In genomic region chr1:165883056-165883455, GRCh38 we compare ENCODE assay signal across 16 cellular contexts. TPM values are rescaled to one million over a fixed set of nuclear protein-coding genes. Genes with fewer than 3 reads are reported as not detected.
DNase-seq lines count a peak whose midpoint lies in the region; ATAC-seq, FAIRE-seq and TF ChIP-seq lines count a peak whose summit lies in the region.
"Had no signal": no experiment of that assay in that cellular context is flagged by ENCODE, and none has a peak within 500 bp of the region (broad histone marks: within the 10 kb centered on the region; RNA-seq: fewer than 3 reads in every experiment).

No MANE protein-coding gene starts in this region.

- intact Hi-C loops in esophagus squamous epithelium (cut with DNase I) = no loop called here

- H3K4me3 ChIP-seq in astrocyte (ENCODE audit: insufficient read depth, low read depth, low read length) = no peak overlapping the region
- H3K4me3 ChIP-seq in neutrophil (ENCODE audit: low read depth in 1 of 2, low read length in 1 of 2) = peak overlapping the region in 1 of 2 experiments; percentile 28
- no peak overlapping the region for H3K4me3 ChIP-seq in esophagus squamous epithelium
- H3K4me3 ChIP-seq: Peyer's patch had no signal

- no peak overlapping the region for H2AFZ ChIP-seq in astrocyte (ENCODE audit: low read depth, low read length)

- H4K20me1 ChIP-seq in astrocyte (ENCODE audit: insufficient read depth, low read length) = peaks cover 67% of the 10 kb centered on the region

- H3K4me1 ChIP-seq in astrocyte (ENCODE audit: insufficient read depth, low read length) (no peaks in the 10 kb centered on the region), neutrophil (ENCODE audit: control insufficient read depth in 1 of 2, insufficient read depth in 1 of 2, low read depth in 1 of 2, low read length in 1 of 2) (peaks cover 84 to 89% of the 10 kb centered on the region in 2 experiments), esophagus squamous epithelium (peaks cover 13 to 58% (median 20%) of the 10 kb centered on the region in 3 donors)

- FAIRE-seq in astrocyte (lab: Jason Lieb, UNC) = no peak
- FAIRE-seq: G401.6 had no signal

- H3K36me3 Mint-ChIP-seq in astrocyte (ENCODE audit: low read depth, unreplicated experiment) = peaks cover 13% of the 10 kb centered on the region

- TF ChIP-seq CTCF in astrocyte (IDR thresholded peaks at IDR 0.05; ENCODE audit: insufficient read depth, low read depth, low read length) = no peak
- TF ChIP-seq CTCF in neutrophil (IDR thresholded peaks at IDR 0.05) = no peak
- TF ChIP-seq CTCF in esophagus squamous epithelium (IDR thresholded peaks at IDR 0.05) = no peak

- H3K4me3 Mint-ChIP-seq in astrocyte (ENCODE audit: unreplicated experiment) = no peak overlapping the region
- H3K4me3 Mint-ChIP-seq: activated naive CD8-positive, alpha-beta T cell treated with anti-CD3 and anti-CD28 coated beads, Interleukin-2, amount 50 U/mL, for 24 hours; central memory CD8-positive, alpha-beta T cell had no signal

- H3K9me3 ChIP-seq in astrocyte (ENCODE audit: insufficient read depth, low read depth, low read length) (no peaks in the 10 kb centered on the region), neutrophil (no peaks in the 10 kb centered on the region), esophagus squamous epithelium (no peaks in the 10 kb centered on the region)
- H3K9me3 ChIP-seq: Peyer's patch had no signal

- H3K27ac ChIP-seq in astrocyte (ENCODE audit: low read depth, low read length) (no peak overlapping the region), neutrophil (peak overlapping the region; percentile 88), esophagus squamous epithelium (no peak overlapping the region), caudate nucleus (ENCODE audit: low read depth, low read length) (no peak overlapping the region)
- H3K27ac ChIP-seq: C4-2B, epithelial cell of prostate, Peyer's patch had no signal

- WGBS in esophagus squamous epithelium, 2 donors = 81 to 84% methylated on average over 5 of the region's 5 CpGs

- TF ChIP-seq POLR2A in esophagus squamous epithelium (IDR thresholded peaks at IDR 0.05) = no peak

- peaks cover 96% of the 10 kb centered on the region for H3K79me2 ChIP-seq in astrocyte (ENCODE audit: insufficient read depth, low read length)

- no peak overlapping the region for H3K4me2 ChIP-seq in astrocyte (ENCODE audit: low read length)

- no peaks in the 10 kb centered on the region for H3K27me3 ChIP-seq in astrocyte (ENCODE audit: insufficient read depth, low read length)
- no peaks in the 10 kb centered on the region for H3K27me3 ChIP-seq in neutrophil
- H3K27me3 ChIP-seq in esophagus squamous epithelium = no peaks in the 10 kb centered on the region
- H3K27me3 ChIP-seq: Peyer's patch had no signal

- peaks cover 4% of the 10 kb centered on the region for H3K9me3 Mint-ChIP-seq in astrocyte (ENCODE audit: unreplicated experiment)
- H3K9me3 Mint-ChIP-seq: activated naive CD8-positive, alpha-beta T cell treated with anti-CD3 and anti-CD28 coated beads, Interleukin-2, amount 50 U/mL, for 24 hours; central memory CD8-positive, alpha-beta T cell; IgD-negative memory B cell had no signal

- H3K36me3 ChIP-seq in astrocyte (ENCODE audit: insufficient read depth, low read length) (no peaks in the 10 kb centered on the region), neutrophil (no peaks in the 10 kb centered on the region), esophagus squamous epithelium (no peaks in the 10 kb centered on the region)
- H3K36me3 ChIP-seq: Peyer's patch had no signal

- no peak overlapping the region for H3K9ac ChIP-seq in astrocyte (ENCODE audit: low read length)

- peaks cover 36% of the 10 kb centered on the region for H3K4me1 Mint-ChIP-seq in astrocyte (ENCODE audit: low read depth, unreplicated experiment)
- H3K4me1 Mint-ChIP-seq: central memory CD8-positive, alpha-beta T cell had no signal

- ATAC-seq in GM18498 (IDR thresholded peaks at IDR 0.05; ENCODE audit: unreplicated experiment) = no peak
- ATAC-seq: activated naive CD8-positive, alpha-beta T cell treated with anti-CD3 and anti-CD28 coated beads, Interleukin-2, amount 50 U/mL, for 24 hours had no signal

- no peaks in the 10 kb centered on the region for H3K27me3 Mint-ChIP-seq in astrocyte (ENCODE audit: low read depth, unreplicated experiment)
- H3K27me3 Mint-ChIP-seq: activated naive CD8-positive, alpha-beta T cell treated with anti-CD3 and anti-CD28 coated beads, Interleukin-2, amount 50 U/mL, for 24 hours; central memory CD8-positive, alpha-beta T cell; IgD-negative memory B cell had no signal

- peak overlapping the region; percentile 73 for H3K27ac Mint-ChIP-seq in astrocyte (ENCODE audit: unreplicated experiment)
- H3K27ac Mint-ChIP-seq: activated naive CD8-positive, alpha-beta T cell treated with anti-CD3 and anti-CD28 coated beads, Interleukin-2, amount 50 U/mL, for 24 hours; IgD-negative memory B cell had no signal

- DNase-seq in EH (ENCODE audit: low read depth) (peak; percentile 44), M059J (ENCODE audit: low read depth) (peak; percentile 72), astrocyte (ENCODE audit: low read depth) (peak; percentile 50), esophagus squamous epithelium (lab: John Stamatoyannopoulos, UW) (no peak), caudate nucleus (lab: John Stamatoyannopoulos, UW) (no peak)
- DNase-seq: activated naive CD8-positive, alpha-beta T cell treated with anti-CD3 and anti-CD28 coated beads, Interleukin-2, amount 50 U/mL, for 24 hours; activated T-cell treated with anti-CD3 and anti-CD28 coated beads, Interleukin-2, amount 50 U/mL, for 48 hours; left cardiac atrium; Peyer's patch had no signal

RNA-seq across cellular contexts. Expression of gene UCK2, which starts 55.6 kb away (rescaled TPM):
- 40.4 and 48.0 TPM in 2 replicates for total RNA-seq in M059J (2014; rRNA removed; shearing (Covaris generic))
- total RNA-seq in astrocyte = 111 TPM in 2 replicates
- 10 to 100 TPM; 37.6 to 63.1 (median 50.8) TPM for total RNA-seq in esophagus squamous epithelium

Comparison
In these comparisons a context has a peak if more than half of its experiments do, and no peak if none do; other contexts are left out.
1. DNase-seq: peak in EH (single experiment), M059J (single experiment) and astrocyte (single experiment); none in esophagus squamous epithelium (single experiment) and caudate nucleus (0 of 61).